9 cellular contexts compared by ENCODE assay signal in genomic region chr1:48673725-48674124, GRCh38.
DNase-seq lines count a peak whose midpoint lies in the region; ATAC-seq, FAIRE-seq and TF ChIP-seq lines count a peak whose summit lies in the region.
"Had no signal": no experiment of that assay in that cellular context is flagged by ENCODE, and none has a peak within 500 bp of the region (broad histone marks: within the 10 kb centered on the region; RNA-seq: fewer than 3 reads in every experiment).

No MANE protein-coding gene starts in this region.

- no peak for ATAC-seq in HG03469 (IDR thresholded peaks at IDR 0.05; ENCODE audit: unreplicated experiment)

- H3K4me1 ChIP-seq in HEK293 (ENCODE audit: control insufficient read depth, insufficient read depth, low read length) (no peaks in the 10 kb centered on the region), OCI-LY1 (ENCODE audit: insufficient read depth, low read length, severe bottlenecking) (no peaks in the 10 kb centered on the region), adrenal gland (replicated peaks in 1 of 2) (peaks cover 0 to 13% of the 10 kb centered on the region in 2 donors)

- H3K9me3 ChIP-seq in HEK293 (ENCODE audit: control insufficient read depth, insufficient read depth, low read depth, low read length) = no peaks in the 10 kb centered on the region
- H3K9me3 ChIP-seq in OCI-LY1 (ENCODE audit: low read length) = no peaks in the 10 kb centered on the region
- H3K9me3 ChIP-seq in adrenal gland (replicated peaks in 1 of 3) = no peaks in the 10 kb centered on the region

- no peaks in the 10 kb centered on the region for H3F3A ChIP-seq in OCI-LY1 (ENCODE audit: insufficient read depth, low read length)

- no peaks in the 10 kb centered on the region for H3K27me3 ChIP-seq in OCI-LY1 (ENCODE audit: insufficient read depth, low read length)
- no peaks in the 10 kb centered on the region for H3K27me3 ChIP-seq in adrenal gland

- TF ChIP-seq POLR2A in adrenal gland (IDR thresholded peaks at IDR 0.05) = no peak
- TF ChIP-seq POLR2A in GM12892 (IDR thresholded peaks at IDR 0.05; ENCODE audit: low read depth, low read length) = no peak

- H3K9ac ChIP-seq in OCI-LY1 (ENCODE audit: low read length) = no peak overlapping the region

- POLR2A ChIA-PET in HEK293 (lab: Yijun Ruan, JAX) = no interaction called here

- H3K4me3 ChIP-seq in HEK293 (ENCODE audit: low read depth, low read length) (no peak overlapping the region), OCI-LY1 (ENCODE audit: low read depth, low read length, poor library complexity, severe bottlenecking) (no peak overlapping the region), adrenal gland (no peak overlapping the region)

- no peak overlapping the region for H2AFZ ChIP-seq in OCI-LY1 (ENCODE audit: low read length)

- no peak for FAIRE-seq in GM12892 (lab: Jason Lieb, UNC)

- WGBS in adrenal gland, 4 donors = 73 to 79% (median 78%) methylated on average over 10 of the region's 10 CpGs

- no peaks in the 10 kb centered on the region for H3K79me2 ChIP-seq in OCI-LY1 (ENCODE audit: insufficient read depth, low read length)

- peak; percentile 24; the same call in 1 of the 2 replicates for TF ChIP-seq CTCF in HEK293 (tag by site-specific recombination; IDR thresholded peaks at IDR 0.05)
- peak; percentile 24; the same call in 1 of the 2 replicates for TF ChIP-seq CTCF in OCI-LY1 (IDR thresholded peaks at IDR 0.05; ENCODE audit: low read length)
- no peak for TF ChIP-seq CTCF in adrenal gland (IDR thresholded peaks at IDR 0.05)

- no peaks in the 10 kb centered on the region for H3K36me3 ChIP-seq in HEK293 (ENCODE audit: control insufficient read depth in 2 of 2, insufficient read depth in 1 of 2, low read length in 2 of 2)
- no peaks in the 10 kb centered on the region for H3K36me3 ChIP-seq in OCI-LY1 (ENCODE audit: insufficient read depth, low read length)
- H3K36me3 ChIP-seq in adrenal gland (replicated peaks in 1 of 2) = no peaks in the 10 kb centered on the region

- no peak overlapping the region for H3K27ac ChIP-seq in HEK293 (ENCODE audit: extremely low read depth, low read depth, low read length)
- no peak overlapping the region for H3K27ac ChIP-seq in OCI-LY1 (ENCODE audit: low read depth, low read length, poor library complexity, severe bottlenecking)
- no peak overlapping the region for H3K27ac ChIP-seq in adrenal gland

- no peaks in the 10 kb centered on the region for H4K20me1 ChIP-seq in OCI-LY1 (ENCODE audit: insufficient read depth, low read length)

- no peaks in the 10 kb centered on the region for H3K9me2 ChIP-seq in OCI-LY1 (ENCODE audit: low read depth, low read length)

- CTCF ChIA-PET in HEK293 (lab: Yijun Ruan, JAX) = interaction anchor here (0.6 to 3.3 kb wide), 9 partner anchors 9 to 198 kb away, joined by 3 to 20 read pairs (median 4); no protein-coding TSS in a partner anchor

- H3K4me2 ChIP-seq in OCI-LY1 (ENCODE audit: low read length) = no peak overlapping the region

- intact Hi-C loops in adrenal gland (cut with DNase I) = no loop called here

- DNase-seq in DMS53 (lab: John Stamatoyannopoulos, UW) (peak; percentile 61), iPS DF 4.7 (ENCODE audit: extremely low read depth, low spot score) (peak; percentile 44), adrenal gland (no peak), GM12892 (ENCODE audit: insufficient read length) (no peak), NCI-H187 (lab: John Stamatoyannopoulos, UW) (no peak)
- DNase-seq: DND-41 had no signal

TF ChIP-seq in HEK293, 187 proteins besides CTCF, POLR2A, EP300 and RAD21:
- TF ChIP-seq RBAK (tag by site-specific recombination; IDR thresholded peaks at IDR 0.05) (no peak), KLF8 (tag by site-specific recombination; IDR thresholded peaks at IDR 0.05) (no peak), HIC1 (tag by site-specific recombination; IDR thresholded peaks at IDR 0.05) (no peak), ZBTB11 (tag by site-specific recombination; conservative IDR thresholded peaks at IDR 0.05; ENCODE audit: low read depth) (no peak), ZNF521 (tag by site-specific recombination; IDR thresholded peaks at IDR 0.05) (no peak), OSR2 (tag by site-specific recombination; IDR thresholded peaks at IDR 0.05) (no peak), ZBTB48 (tag by site-specific recombination; IDR thresholded peaks at IDR 0.05) (no peak), ZNF112 (tag by site-specific recombination; IDR thresholded peaks at IDR 0.05) (no peak), ATF2 (tag by site-specific recombination; IDR thresholded peaks at IDR 0.05; ENCODE audit: low read depth) (no peak)

Comparison
In these comparisons a context has a peak if more than half of its experiments do, and no peak if none do; other contexts are left out.
1. DNase-seq: peak in DMS53 (single experiment) and iPS DF 4.7 (single experiment); none in adrenal gland (0 of 7), GM12892 (single experiment) and NCI-H187 (0 of 2).
2. CTCF ChIP-seq: peak in HEK293 (single experiment) and OCI-LY1 (single experiment); none in adrenal gland (0 of 6).